Comparison of ENCODE assay signal across 8 cellular contexts in the genomic region with DNA sequence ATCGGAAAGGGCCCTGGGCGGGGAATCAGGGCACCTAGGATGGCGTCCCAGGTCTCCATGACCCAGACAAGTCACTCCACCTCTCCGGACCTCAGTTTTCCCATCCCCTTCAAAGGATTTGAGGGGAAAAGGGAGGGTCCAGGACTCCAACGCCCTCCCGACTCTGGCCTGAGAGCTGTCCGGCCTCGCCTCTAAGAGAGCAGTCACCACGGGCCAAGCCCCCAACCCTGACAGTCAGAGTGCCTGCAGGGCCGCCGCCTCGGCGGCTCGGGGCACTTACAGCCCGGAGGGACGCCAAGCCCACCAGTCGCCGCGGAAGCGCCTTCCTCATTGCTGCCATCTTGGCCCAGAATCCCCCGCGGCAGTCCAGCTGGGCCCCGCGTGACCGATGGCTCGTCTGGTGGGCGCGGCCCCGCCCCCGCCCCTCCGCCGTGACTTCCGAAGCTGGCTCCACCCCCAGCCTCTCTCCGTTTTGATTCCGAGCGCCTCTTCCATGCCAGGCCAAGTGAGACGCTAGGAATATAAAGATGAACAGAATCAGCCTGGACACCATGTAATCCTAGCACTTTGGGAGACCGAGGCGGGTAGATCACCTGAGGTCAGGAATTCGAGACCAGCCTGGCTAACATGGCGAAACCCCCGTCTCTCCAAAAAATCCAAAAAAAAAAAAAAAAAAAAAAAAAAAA. TPM values are rescaled to one million over a fixed set of nuclear protein-coding genes. Genes with fewer than 3 reads are reported as not detected.
DNase-seq lines count a peak whose midpoint lies in the region; ATAC-seq and TF ChIP-seq lines count a peak whose summit lies in the region.

HMGCL (minus strand) TSS at position 354 of the 686 bp plus-strand sequence; CDS start at position 340, 14 bp downstream.

- intact Hi-C loops in T-helper 2 cell treated with Interferon-gamma antibody and Interleukin-4, amounts not matched to agents 100 ng/mL and 5 ng/mL, for 36 hours (cut with micrococcal nuclease): loop anchor here (1.0 to 5.0 kb wide), 5 partner anchors 14 to 155 kb away; partner anchors contain the start of genes FUCA1, GALE, PITHD1 and SRSF10
- intact Hi-C loops in psoas muscle (cut with DNase I): no loop called here

- H3K27ac ChIP-seq in angular gyrus (ENCODE audit: low read depth, low read length): peak within 1 kb of the TSS; percentile 94
- H3K27ac ChIP-seq in right atrium auricular region: peak within 1 kb of the TSS; percentile 95 to 99
- H3K27ac ChIP-seq in psoas muscle: peak within 1 kb of the TSS; percentile 97
- H3K27ac ChIP-seq in urinary bladder (ENCODE audit: low read depth): peak within 1 kb of the TSS; percentile 89

- CTCF ChIA-PET in GM10248 (lab: Yijun Ruan, JAX): interaction anchor here (0.6 to 14.2 kb wide), 8 partner anchors 13 to 203 kb away, joined by 3 to 185 read pairs (median 3); partner anchors contain the start of gene RPL11

- no peaks in the 10 kb centered on the region for H3K9me3 ChIP-seq in right atrium auricular region
- no peaks in the 10 kb centered on the region for H3K9me3 ChIP-seq in psoas muscle

- peak; percentile 82 for ATAC-seq in HG02642 (IDR thresholded peaks at IDR 0.05; ENCODE audit: poor library complexity, unreplicated experiment)
- peak; percentile 98 to 99 (median 98) for ATAC-seq in psoas muscle

- H3K27me3 ChIP-seq in right atrium auricular region (no peaks in the 10 kb centered on the region), psoas muscle (ENCODE audit: insufficient read depth in 3 of 3, low read length in 2 of 3) (no peaks in the 10 kb centered on the region)

- POLR2A ChIA-PET in GM10248 (lab: Yijun Ruan, JAX): interaction anchor here (0.6 to 1.2 kb wide), 5 partner anchors 14 to 201 kb away, joined by 3 to 9 read pairs (median 5); no protein-coding TSS in a partner anchor

- no peak for TF ChIP-seq CTCF in GM10248 (IDR thresholded peaks at IDR 0.05; ENCODE audit: control extremely low read depth, extremely low read depth, low read depth, missing control alignments)
- TF ChIP-seq CTCF in right atrium auricular region (IDR thresholded peaks at IDR 0.05): peak in 1 of 2 donors; percentile 13
- no peak for TF ChIP-seq CTCF in psoas muscle (IDR thresholded peaks at IDR 0.05)

- H3K4me1 ChIP-seq in right atrium auricular region (peaks cover 0 to 9% of the 10 kb centered on the region in 2 donors), psoas muscle (peaks cover 15% of the 10 kb centered on the region), urinary bladder (ENCODE audit: insufficient read depth) (no peaks in the 10 kb centered on the region)

- peak within 1 kb of the TSS; percentile 97 to 99 for H3K4me3 ChIP-seq in right atrium auricular region
- H3K4me3 ChIP-seq in psoas muscle: peak within 1 kb of the TSS; percentile 93
- H3K4me3 ChIP-seq in urinary bladder (ENCODE audit: low read depth, low read length): peak within 1 kb of the TSS; percentile 68

- 0 to 1% (median 0%) methylated on average over 40 to 42 of the region's 42 CpGs for whole genome bisulfite sequencing in psoas muscle, 3 donors
- WGBS in urinary bladder: under 1% methylated on average over 42 of the region's 42 CpGs

- DNase-seq in GM10248 (ENCODE audit: extremely low spot score) (peak; percentile 95), NCI-H187 treated with DMSO at 0.1 percent for 48 hours (lab: John Stamatoyannopoulos, UW) (peak; percentile 61), right atrium auricular region (ENCODE audit: low spot score) (peak; percentile 89), psoas muscle (peak; percentile 93 to 95)

- no peaks in the 10 kb centered on the region for H3K36me3 ChIP-seq in right atrium auricular region
- peaks cover 0 to 3% of the 10 kb centered on the region in 2 donors for H3K36me3 ChIP-seq in psoas muscle (ENCODE audit: insufficient read depth in 1 of 2, low read depth in 1 of 2)
- H3K36me3 ChIP-seq in urinary bladder (ENCODE audit: insufficient read depth): no peaks in the 10 kb centered on the region

RNA-seq across cellular contexts. Expression of gene HMGCL, which starts in this region (rescaled TPM):
- total RNA-seq in T-helper 2 cell treated with Interferon-gamma antibody and Interleukin-4, amounts not matched to agents 100 ng/mL and 5 ng/mL, for 36 hours: 18.1 and 18.6 TPM in 2 replicates
- total RNA-seq in right atrium auricular region: 10 to 100 TPM; 22.4 to 26.3 TPM
- 10 to 100 TPM; 27.2 to 55.4 (median 35.4) TPM for total RNA-seq in psoas muscle
- polyA plus RNA-seq in psoas muscle: 10 to 100 TPM; 19.6 to 38.4 (median 25.0) TPM
- total RNA-seq in urinary bladder: 29.3 TPM
- polyA plus RNA-seq in urinary bladder: 42.3 TPM

Comparison
In these comparisons a context has a peak if more than half of its experiments do, and no peak if none do; other contexts are left out.
1. Peak in every context shown above with its lines: DNase-seq, ATAC-seq, H3K4me3 ChIP-seq and H3K27ac ChIP-seq.